Comparison of ENCODE assay signal across 9 cellular contexts in the genomic region with DNA sequence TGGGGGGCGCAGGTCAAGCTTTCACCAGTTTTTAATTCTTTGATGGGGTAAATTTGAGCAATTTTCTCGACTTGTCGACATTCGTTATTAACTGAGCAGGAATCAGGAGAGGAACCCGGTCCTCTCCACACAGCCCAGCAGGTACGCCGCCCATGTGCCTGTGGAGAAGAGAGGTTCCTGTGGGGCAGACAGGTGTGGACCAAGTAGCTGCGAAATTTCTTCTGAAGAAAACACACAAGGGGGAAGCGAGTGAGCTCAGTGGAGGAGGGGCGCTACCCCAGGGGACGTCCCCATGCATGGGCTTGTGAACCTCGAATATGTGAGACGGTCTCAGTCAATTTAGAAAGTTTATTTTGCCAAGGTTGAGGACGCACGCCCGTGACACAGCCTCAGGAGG. TPM values are rescaled to one million over a fixed set of nuclear protein-coding genes. Genes with fewer than 3 reads are reported as not detected.
DNase-seq lines count a peak whose midpoint lies in the region; ATAC-seq, FAIRE-seq and TF ChIP-seq lines count a peak whose summit lies in the region.
"Not testable (repeated sequence)": the region's sequence is repeated elsewhere in the genome, so short reads cannot be mapped to it uniquely, and the experiment has no call there.
"Had no signal": no experiment of that assay in that cellular context is flagged by ENCODE, and none has a peak within 500 bp of the region (broad histone marks: within the 10 kb centered on the region; RNA-seq: fewer than 3 reads in every experiment).

No MANE protein-coding gene starts in this region.

- CTCF ChIA-PET in AG04449 (lab: Yijun Ruan, JAX) = not testable (repeated sequence)
- CTCF ChIA-PET in activated CD4-positive, alpha-beta memory T cell treated with anti-CD3 and anti-CD28 coated beads, Interleukin-2, amount 10 ng/mL, durations not matched to agents 7 days and 5 days (lab: Charles Lee) = interaction anchor here (0.6 kb wide), 1 partner anchor 27 kb away, joined by 3 read pairs; no protein-coding TSS in a partner anchor

- not testable (repeated sequence) for FAIRE-seq in keratinocyte (lab: Jason Lieb, UNC)

- not testable (repeated sequence) for H3K4me1 ChIP-seq in keratinocyte (ENCODE audit: control insufficient read depth, extremely low read depth, insufficient read depth, low read length); prostate gland (replicated peaks)

- not testable (repeated sequence) for H3K9me3 ChIP-seq in keratinocyte (ENCODE audit: control insufficient read depth, low read depth, low read length); prostate gland

- peak overlapping the region; percentile 79 for H3K4me3 Mint-ChIP-seq in activated CD4-positive, alpha-beta memory T cell treated with anti-CD3 and anti-CD28 coated beads, Interleukin-2, amount 10 ng/mL, durations not matched to agents 7 days and 5 days

- H3K27ac ChIP-seq in dorsolateral prefrontal cortex = peak overlapping the region in 9 of 59 donors; percentile 9 to 64 (median 17)
- peak overlapping the region; percentile 36 for H3K27ac ChIP-seq in keratinocyte (ENCODE audit: control insufficient read depth, insufficient read depth, low read length)
- not testable (repeated sequence) for H3K27ac ChIP-seq in prostate gland

- intact Hi-C loops in dorsolateral prefrontal cortex (cut with DNase I); prostate gland (cut with DNase I): not testable (repeated sequence)

- not testable (repeated sequence) for H3K9me1 ChIP-seq in keratinocyte (ENCODE audit: control insufficient read depth, extremely low read depth, insufficient read depth, low read length)

- H3K4me3 ChIP-seq in AG04449 (ENCODE audit: low read depth, low read length) (peak overlapping the region; percentile 61), dorsolateral prefrontal cortex (peak overlapping the region; percentile 34 to 75 (median 60)), keratinocyte (ENCODE audit: control insufficient read depth in 2 of 3, extremely low read depth in 1 of 3, insufficient read depth in 2 of 3, low read depth in 1 of 3, low read length in 3 of 3) (peak overlapping the region; percentile 48 to 65 (median 52)), prostate gland (peak overlapping the region; percentile 32 to 40)

- H3K36me3 ChIP-seq in keratinocyte (ENCODE audit: control insufficient read depth in 2 of 2, extremely low read depth in 1 of 2, insufficient read depth in 2 of 2, low read length in 2 of 2); prostate gland: not testable (repeated sequence)

- TF ChIP-seq CTCF in AG04449 (IDR thresholded peaks at IDR 0.05; ENCODE audit: insufficient read depth, low read length, missing control alignments); keratinocyte (optimal IDR thresholded peaks at IDR 0.05 in 1 of 3, IDR thresholded peaks at IDR 0.05 in 1 of 3, conservative IDR thresholded peaks at IDR 0.05 in 1 of 3; ENCODE audit: extremely low read depth in 1 of 3, insufficient read depth in 2 of 3, low read length in 3 of 3); prostate gland (IDR thresholded peaks at IDR 0.05): not testable (repeated sequence)
- peak in 1 of 56 donors; percentile 3 for TF ChIP-seq CTCF in dorsolateral prefrontal cortex (IDR thresholded peaks at IDR 0.05 in 54 of 56, conservative IDR thresholded peaks at IDR 0.05 in 2 of 56; ENCODE audit: low read depth in 1 of 56, partially characterized antibody in 56 of 56)

- WGBS in prostate gland = 2% methylated on average over 9 of the region's 16 CpGs

- not testable (repeated sequence) for H3K36me3 Mint-ChIP-seq in activated CD4-positive, alpha-beta memory T cell treated with anti-CD3 and anti-CD28 coated beads, Interleukin-2, amount 10 ng/mL, durations not matched to agents 7 days and 5 days (ENCODE audit: low read depth)

- not testable (repeated sequence) for H3K27ac Mint-ChIP-seq in activated CD4-positive, alpha-beta memory T cell treated with anti-CD3 and anti-CD28 coated beads, Interleukin-2, amount 10 ng/mL, durations not matched to agents 7 days and 5 days

- peaks cover 14% of the 10 kb centered on the region for H3K4me1 Mint-ChIP-seq in activated CD4-positive, alpha-beta memory T cell treated with anti-CD3 and anti-CD28 coated beads, Interleukin-2, amount 10 ng/mL, durations not matched to agents 7 days and 5 days

- dilution Hi-C loops in keratinocyte (cut with MboI; ENCODE audit: extremely low pct_ligation_motif_present, low sequenced_read_pairs) = not testable (repeated sequence)

- not testable (repeated sequence) for H3K27me3 Mint-ChIP-seq in activated CD4-positive, alpha-beta memory T cell treated with anti-CD3 and anti-CD28 coated beads, Interleukin-2, amount 10 ng/mL, durations not matched to agents 7 days and 5 days

- not testable (repeated sequence) for H2AFZ ChIP-seq in keratinocyte (ENCODE audit: control insufficient read depth, low read length)

- H3K27me3 ChIP-seq in dorsolateral prefrontal cortex; keratinocyte (ENCODE audit: control insufficient read depth, extremely low read depth, insufficient read depth, low read length); prostate gland (replicated peaks; ENCODE audit: insufficient read depth): not testable (repeated sequence)

- not testable (repeated sequence) for H4K20me1 ChIP-seq in keratinocyte (ENCODE audit: control insufficient read depth, extremely low read depth, insufficient read depth, low read length)

- peak; percentile 20 for ATAC-seq in GM19035 (IDR thresholded peaks at IDR 0.05; ENCODE audit: unreplicated experiment)
- ATAC-seq in HG02798 (IDR thresholded peaks at IDR 0.05; ENCODE audit: poor library complexity, unreplicated experiment) = peak; percentile 15

- POLR2A ChIA-PET in AG04449 (lab: Yijun Ruan, JAX); activated CD4-positive, alpha-beta memory T cell treated with anti-CD3 and anti-CD28 coated beads, Interleukin-2, amount 10 ng/mL, durations not matched to agents 7 days and 5 days (lab: Charles Lee): not testable (repeated sequence)

- H3K79me2 ChIP-seq in keratinocyte (ENCODE audit: control insufficient read depth, insufficient read depth, low read length) = not testable (repeated sequence)

- H3K9me3 Mint-ChIP-seq in activated CD4-positive, alpha-beta memory T cell treated with anti-CD3 and anti-CD28 coated beads, Interleukin-2, amount 10 ng/mL, durations not matched to agents 7 days and 5 days = not testable (repeated sequence)

- peak overlapping the region; percentile 58 for H3K9ac ChIP-seq in keratinocyte (ENCODE audit: control insufficient read depth, extremely low read depth, insufficient read depth, low read length)

- in situ Hi-C loops in KBM-7 (cut with MboI; ENCODE audit: low pct_unique_long_range_greater_than_20kb, low sequenced_read_pairs) = not testable (repeated sequence)

- DNase-seq in AG04449 (ENCODE audit: low read depth, low spot score); activated CD4-positive, alpha-beta memory T cell treated with anti-CD3 and anti-CD28 coated beads, Interleukin-2, amount 10 ng/mL, durations not matched to agents 7 days and 5 days; dorsolateral prefrontal cortex; keratinocyte (ENCODE audit: low read depth, low spot score); prostate gland (ENCODE audit: low spot score): not testable (repeated sequence)
- peak; percentile 20 for DNase-seq in KBM-7

- TF ChIP-seq POLR2A in prostate gland (IDR thresholded peaks at IDR 0.05) = not testable (repeated sequence)

- H3K4me2 ChIP-seq in keratinocyte (ENCODE audit: control insufficient read depth, extremely low read depth, insufficient read depth, low read depth, low read length) = peak overlapping the region; percentile 58

RNA-seq across cellular contexts. Expression of gene RABL2B, which starts 0.4 kb away (rescaled TPM):
- total RNA-seq in activated CD4-positive, alpha-beta memory T cell treated with anti-CD3 and anti-CD28 coated beads, Interleukin-2, amount 10 ng/mL, durations not matched to agents 7 days and 5 days = 10 to 100 TPM; 16.6 to 20.2 TPM
- total RNA-seq in dorsolateral prefrontal cortex = 10 to 100 TPM; 40.2 to 93.2 (median 62.7) TPM
- polyA plus RNA-seq in keratinocyte = 29.8 to 38.1 TPM (median 30.7 TPM) in 3 replicates
- polyA plus RNA-seq in keratinocyte (2011; ENCODE audit: low read depth) = 11.9 TPM
- 22.5 and 28.1 TPM in 2 replicates for polyA plus RNA-seq in keratinocyte (2011; cell fraction: cytosol; rRNA removed)
- 80.0 and 87.1 TPM in 2 replicates for polyA plus RNA-seq in keratinocyte (2011; cell fraction: nucleus; rRNA removed)
- polyA plus RNA-seq in keratinocyte (2012; ENCODE audit: low replicate concordance) = 15.1 and 19.5 TPM in 2 replicates
- polyA minus RNA-seq in keratinocyte = 27.2 to 35.0 TPM (median 32.8 TPM) in 3 replicates
- 16.3 TPM for polyA minus RNA-seq in keratinocyte (2011; cell fraction: cytosol; rRNA and poly(A)+ RNA removed)
- 11.3 and 14.7 TPM in 2 replicates for polyA minus RNA-seq in keratinocyte (2011; cell fraction: nucleus; rRNA and poly(A)+ RNA removed)
- total RNA-seq in prostate gland = 10 to 100 TPM; 23.0 to 31.7 TPM

RNA-seq across cellular contexts. Expression of gene ACR, which starts 45.9 kb away (rescaled TPM):
- not detected for total RNA-seq in activated CD4-positive, alpha-beta memory T cell treated with anti-CD3 and anti-CD28 coated beads, Interleukin-2, amount 10 ng/mL, durations not matched to agents 7 days and 5 days
- total RNA-seq in dorsolateral prefrontal cortex (1 to 10 TPM in 55 of 120 experiments, under 1 TPM in 41, not detected in 24; 0.33 to 2.9 (median 1.1) TPM), prostate gland (10 to 100 TPM in 1 of 2 donors, not detected in 1; 13.1 TPM)
- polyA plus RNA-seq in keratinocyte = not detected in 3 replicates
- not detected for polyA plus RNA-seq in keratinocyte (2011; ENCODE audit: low read depth)
- polyA plus RNA-seq in keratinocyte (2011; cell fraction: cytosol; rRNA removed) = not detected in 2 replicates
- not detected in 2 replicates for polyA plus RNA-seq in keratinocyte (2011; cell fraction: nucleus; rRNA removed)
- 0.18 TPM in 1 of 2 replicates, not detected in the other for polyA plus RNA-seq in keratinocyte (2012; ENCODE audit: low replicate concordance)
- not detected in 3 replicates for polyA minus RNA-seq in keratinocyte
- polyA minus RNA-seq in keratinocyte (2011; cell fraction: cytosol; rRNA and poly(A)+ RNA removed) = not detected
- polyA minus RNA-seq in keratinocyte (2011; cell fraction: nucleus; rRNA and poly(A)+ RNA removed) = not detected in 2 replicates
- total RNA-seq: NCI-H460 had no signal
